Comparison of ENCODE assay signal across 11 cellular contexts in the genomic region with DNA sequence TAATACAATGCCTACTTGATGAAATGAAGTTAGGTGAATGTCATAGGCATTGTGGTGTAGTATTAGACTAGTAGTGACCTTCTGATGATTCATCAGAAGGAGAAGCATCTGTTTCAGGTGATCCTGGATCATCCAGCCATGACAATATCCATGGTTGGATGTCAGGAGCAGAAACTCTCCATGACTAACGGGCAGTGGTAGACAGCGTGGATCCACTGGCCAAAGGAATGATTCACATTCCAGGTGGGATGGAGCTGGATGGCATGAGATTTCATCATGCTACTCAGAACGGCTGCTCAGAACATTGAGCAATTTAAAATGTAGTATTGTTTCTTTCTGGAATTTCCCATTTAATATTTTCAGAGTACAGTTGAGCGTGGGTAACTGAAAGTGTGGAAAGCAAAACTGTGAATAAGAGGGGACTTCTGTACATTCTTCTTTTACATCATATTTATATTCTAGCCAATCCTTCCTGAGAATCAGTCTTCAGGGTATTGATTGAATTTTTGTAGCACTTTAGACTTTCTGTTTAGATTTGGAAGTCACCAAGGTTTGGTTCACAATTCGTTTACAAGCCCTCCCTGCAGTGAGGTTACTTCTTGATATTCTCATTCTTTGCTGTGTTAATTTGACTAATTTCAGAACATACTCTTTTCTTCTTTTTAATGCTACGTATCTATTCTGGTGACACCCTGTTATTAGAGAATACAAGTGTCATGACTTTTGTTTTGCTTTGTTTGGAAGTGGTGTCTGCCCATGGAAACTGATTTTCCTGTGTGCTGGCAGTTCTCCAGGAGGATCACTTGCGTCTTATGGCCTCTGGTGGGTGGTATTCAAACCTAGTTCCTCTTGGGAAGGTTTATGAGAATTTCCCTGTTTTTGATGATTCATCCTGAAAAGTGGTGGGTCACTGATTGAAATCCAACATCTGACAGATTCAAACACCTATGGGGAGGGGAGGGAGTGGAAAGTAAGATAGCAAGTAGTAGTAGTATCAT. TPM values are rescaled to one million over a fixed set of nuclear protein-coding genes. Genes with fewer than 3 reads are reported as not detected.
DNase-seq lines count a peak whose midpoint lies in the region; ATAC-seq and TF ChIP-seq lines count a peak whose summit lies in the region.
"Had no signal": no experiment of that assay in that cellular context is flagged by ENCODE, and none has a peak within 500 bp of the region (broad histone marks: within the 10 kb centered on the region; RNA-seq: fewer than 3 reads in every experiment).

No MANE protein-coding gene starts in this region.

- H3K36me3 ChIP-seq in tibial artery, result no peaks in the 10 kb centered on the region
- H3K36me3 ChIP-seq: esophagus squamous epithelium had no signal

- no peak overlapping the region for H3K27ac Mint-ChIP-seq in immature natural killer cell
- H3K27ac Mint-ChIP-seq: activated CD4-positive, alpha-beta T cell treated with anti-CD3 and anti-CD28 coated beads, Interleukin-2, amount 10 ng/mL, durations not matched to agents 7 days and 5 days had no signal

- no peaks in the 10 kb centered on the region for H3K27me3 ChIP-seq in foreskin keratinocyte
- no peaks in the 10 kb centered on the region for H3K27me3 ChIP-seq in tibial artery
- H3K27me3 ChIP-seq: esophagus squamous epithelium had no signal

- no peak overlapping the region for H3K4me3 ChIP-seq in tibial artery
- H3K4me3 ChIP-seq: esophagus squamous epithelium had no signal

- H3K27ac ChIP-seq in foreskin keratinocyte (peak overlapping the region; percentile 82), tibial artery (no peak overlapping the region)
- H3K27ac ChIP-seq: esophagus squamous epithelium had no signal

- no peaks in the 10 kb centered on the region for H3K9me3 Mint-ChIP-seq in immature natural killer cell
- H3K9me3 Mint-ChIP-seq: activated CD4-positive, alpha-beta T cell treated with anti-CD3 and anti-CD28 coated beads, Interleukin-2, amount 10 ng/mL, durations not matched to agents 7 days and 5 days had no signal

- DNase-seq in AG08395 (ENCODE audit: low spot score) (peak; percentile 29), SK-MEL-5 (ENCODE audit: low read depth, low spot score) (peak; percentile 58), foreskin keratinocyte (peak; percentile 97 to 99), tibial artery (no peak), immature natural killer cell (no peak), occipital lobe (lab: John Stamatoyannopoulos, UW) (no peak)
- DNase-seq: activated CD4-positive, alpha-beta T cell treated with anti-CD3 and anti-CD28 coated beads, Interleukin-2, amount 10 ng/mL, durations not matched to agents 7 days and 5 days; esophagus squamous epithelium; NCI-H2029 had no signal

- intact Hi-C loops in tibial artery (cut with DNase I; ENCODE audit: low total_unique reads), result no loop called here

- H3K9me3 ChIP-seq in tibial artery, result no peaks in the 10 kb centered on the region

- H3K4me1 ChIP-seq in foreskin keratinocyte (peaks cover 7% of the 10 kb centered on the region), tibial artery (no peaks in the 10 kb centered on the region)
- H3K4me1 ChIP-seq: esophagus squamous epithelium had no signal

- peak; percentile 56 for ATAC-seq in GM18868 (IDR thresholded peaks at IDR 0.05; ENCODE audit: unreplicated experiment)
- ATAC-seq in foreskin keratinocyte, result peak; percentile 98
- ATAC-seq in GM21447 (IDR thresholded peaks at IDR 0.05; ENCODE audit: unreplicated experiment), result no peak

- H3K36me3 Mint-ChIP-seq in immature natural killer cell, result no peaks in the 10 kb centered on the region

- H3K4me3 Mint-ChIP-seq in immature natural killer cell, result no peak overlapping the region
- H3K4me3 Mint-ChIP-seq: activated CD4-positive, alpha-beta T cell treated with anti-CD3 and anti-CD28 coated beads, Interleukin-2, amount 10 ng/mL, durations not matched to agents 7 days and 5 days had no signal

- in situ Hi-C loops in SK-MEL-5 (cut with HindIII; ENCODE audit: low pct_unique_long_range_greater_than_20kb, low sequenced_read_pairs), result no loop called here

- TF ChIP-seq CTCF in foreskin keratinocyte (conservative IDR thresholded peaks at IDR 0.05) (peak; percentile 50), tibial artery (IDR thresholded peaks at IDR 0.05) (no peak)

- H3K4me1 Mint-ChIP-seq in immature natural killer cell, result peaks cover 0 to 8% of the 10 kb centered on the region in 2 donors

- H3K27me3 Mint-ChIP-seq in immature natural killer cell (ENCODE audit: low read depth in 3 of 3), result peaks cover 0 to 7% (median 6%) of the 10 kb centered on the region in 3 donors
- H3K27me3 Mint-ChIP-seq: activated CD4-positive, alpha-beta T cell treated with anti-CD3 and anti-CD28 coated beads, Interleukin-2, amount 10 ng/mL, durations not matched to agents 7 days and 5 days had no signal

RNA-seq across cellular contexts. Expression of a gene that starts 12.2 kb away (rescaled TPM):
- total RNA-seq in SK-MEL-5 (2014; rRNA removed; shearing (Covaris generic)), result 48.3 and 49.3 TPM in 2 replicates
- polyA plus RNA-seq in SK-MEL-5 (2015; cell fraction: cytosol; rRNA removed), result 36.8 and 37.9 TPM in 2 replicates
- polyA plus RNA-seq in SK-MEL-5 (2015; cell fraction: nucleus; rRNA removed), result 99.5 and 105 TPM in 2 replicates
- total RNA-seq in foreskin keratinocyte (71.6 and 72.9 TPM in 2 replicates), occipital lobe (66.9 TPM)
- polyA plus RNA-seq in foreskin keratinocyte (20.0 and 23.7 TPM in 2 replicates), immature natural killer cell (100 to 1,000 TPM in 1 of 3 donors, 10 to 100 TPM in 2; 75.7 to 106 (median 84.8) TPM)

Comparison
In these comparisons a context has a peak if more than half of its experiments do, and no peak if none do; other contexts are left out.
1. DNase-seq: peak in AG08395 (single experiment), SK-MEL-5 (single experiment) and foreskin keratinocyte (2 of 2); none in tibial artery (0 of 2), immature natural killer cell (0 of 3) and occipital lobe (single experiment).